Comparison of ENCODE assay signal across 36 cellular contexts in genomic region chr7:236967-237366, GRCh38. TPM values are rescaled to one million over a fixed set of nuclear protein-coding genes. Genes with fewer than 3 reads are reported as not detected.
"Had no signal": no experiment of that assay in that cellular context is flagged by ENCODE, and none has a peak within 500 bp of the region (broad histone marks: within the 10 kb centered on the region; RNA-seq: fewer than 3 reads in every experiment).

No MANE protein-coding gene starts in this region.

- H3K9me3 ChIP-seq: esophagus muscularis mucosa, heart right ventricle, left lung, ovary, psoas muscle, sigmoid colon, spleen, thoracic aorta, transverse colon had no signal

- H3K4me3 ChIP-seq: esophagus muscularis mucosa, heart right ventricle, left lung, ovary, psoas muscle, sigmoid colon, spleen, thoracic aorta, transverse colon had no signal

- ATAC-seq: heart right ventricle; left cardiac atrium; left lung; naive thymus-derived CD8-positive, alpha-beta T cell; psoas muscle; right cardiac atrium; stimulated activated memory B cell treated with anti-CD40 and anti-IgM and Interleukin-4, amounts not matched to agents 10 μg/mL and 1 μg/mL and 100 μg/mL, for 72 hours; stimulated activated naive CD8-positive, alpha-beta T cell treated with anti-CD3 and anti-CD28 coated beads, Interleukin-15, Interleukin-2, amounts not matched to agents 100 U/mL and 50 U/mL, for 24 hours had no signal

- H3K9me3 Mint-ChIP-seq: dendritic cell treated with granulocyte-macrophage colony-stimulating factor and Interleukin-4, amounts not matched to agents 40 ng/mL and 50 ng/mL, for 4 days; endodermal cell; naive thymus-derived CD8-positive, alpha-beta T cell; nephron progenitor cell; stimulated activated memory B cell treated with anti-CD40 and anti-IgM and Interleukin-4, amounts not matched to agents 10 μg/mL and 1 μg/mL and 100 μg/mL, for 72 hours had no signal

- H3K4me1 Mint-ChIP-seq: endodermal cell; stimulated activated memory B cell treated with anti-CD40 and anti-IgM and Interleukin-4, amounts not matched to agents 10 μg/mL and 1 μg/mL and 100 μg/mL, for 72 hours had no signal

- FAIRE-seq: colon, islet of Langerhans had no signal

- H3K4me3 Mint-ChIP-seq: dendritic cell treated with granulocyte-macrophage colony-stimulating factor and Interleukin-4, amounts not matched to agents 40 ng/mL and 50 ng/mL, for 4 days; endodermal cell; naive thymus-derived CD8-positive, alpha-beta T cell; nephron progenitor cell; stimulated activated memory B cell treated with anti-CD40 and anti-IgM and Interleukin-4, amounts not matched to agents 10 μg/mL and 1 μg/mL and 100 μg/mL, for 72 hours had no signal

- H3K27ac Mint-ChIP-seq: dendritic cell treated with granulocyte-macrophage colony-stimulating factor and Interleukin-4, amounts not matched to agents 40 ng/mL and 50 ng/mL, for 4 days; endodermal cell; naive thymus-derived CD8-positive, alpha-beta T cell; nephron progenitor cell; stimulated activated memory B cell treated with anti-CD40 and anti-IgM and Interleukin-4, amounts not matched to agents 10 μg/mL and 1 μg/mL and 100 μg/mL, for 72 hours had no signal

- H3K36me3 ChIP-seq: ovary, sigmoid colon, spleen, thoracic aorta, transverse colon had no signal

- H3K27me3 ChIP-seq: esophagus muscularis mucosa, heart right ventricle, left lung, ovary, sigmoid colon, transverse colon had no signal

- DNase-seq: effector CD8-positive, alpha-beta T cell; endodermal cell; foreskin melanocyte; glutamatergic neuron; heart right ventricle; hippocampal formation; left cardiac atrium; left lung; mesendoderm; naive thymus-derived CD8-positive, alpha-beta T cell; nephron progenitor cell; occipital lobe; ovary; posterior cingulate gyrus; psoas muscle; right cardiac atrium; sigmoid colon; spleen; stimulated activated CD4-positive, alpha-beta T cell treated with anti-CD3 and anti-CD28 coated beads, Interleukin-4, amount 100 ng/mL, for 4 hours; stimulated activated naive CD8-positive, alpha-beta T cell treated with anti-CD3 and anti-CD28 coated beads, Interleukin-15, Interleukin-2, amounts not matched to agents 100 U/mL and 50 U/mL, for 24 hours; transverse colon had no signal

- H3K27me3 Mint-ChIP-seq: dendritic cell treated with granulocyte-macrophage colony-stimulating factor and Interleukin-4, amounts not matched to agents 40 ng/mL and 50 ng/mL, for 4 days; stimulated activated memory B cell treated with anti-CD40 and anti-IgM and Interleukin-4, amounts not matched to agents 10 μg/mL and 1 μg/mL and 100 μg/mL, for 72 hours had no signal

- H3K36me3 Mint-ChIP-seq: naive thymus-derived CD8-positive, alpha-beta T cell; stimulated activated memory B cell treated with anti-CD40 and anti-IgM and Interleukin-4, amounts not matched to agents 10 μg/mL and 1 μg/mL and 100 μg/mL, for 72 hours had no signal

- H3K27ac ChIP-seq: epithelial cell of prostate, left lung, spleen had no signal

RNA-seq across cellular contexts. Expression of gene FAM20C, which starts 44.6 kb away (rescaled TPM):
- polyA plus RNA-seq: naive thymus-derived CD8-positive, alpha-beta T cell had no signal

RNA-seq across cellular contexts. Expression of gene FOXL3, which starts 53.0 kb away (rescaled TPM):
- total RNA-seq: endodermal cell; esophagus muscularis mucosa; fibroblast of lung; heart right ventricle; kidney epithelial cell; left cardiac atrium; left lung; lower leg skin; lung microvascular endothelial cell; myocyte; naive thymus-derived CD8-positive, alpha-beta T cell; occipital lobe; ovary; psoas muscle; renal cortical epithelial cell; right cardiac atrium; sigmoid colon; skeletal muscle tissue; spleen; thoracic aorta; transverse colon; urinary bladder had no signal
- polyA plus RNA-seq: fibroblast of lung; heart right ventricle; naive thymus-derived CD8-positive, alpha-beta T cell; ovary; psoas muscle; right cardiac atrium; sigmoid colon; spleen; urinary bladder had no signal
